Comparison of ENCODE assay signal across 11 cellular contexts in genomic region chr6:160042014-160042773, GRCh38.
DNase-seq lines count a peak whose midpoint lies in the region; ATAC-seq and TF ChIP-seq lines count a peak whose summit lies in the region.
"Had no signal": no experiment of that assay in that cellular context is flagged by ENCODE, and none has a peak within 500 bp of the region (broad histone marks: within the 10 kb centered on the region; RNA-seq: fewer than 3 reads in every experiment).

No MANE protein-coding gene starts in this region.

- H3K9ac ChIP-seq in fibroblast of lung (ENCODE audit: insufficient read depth, low read length): no peak overlapping the region
- H3K9ac ChIP-seq in mesendoderm (ENCODE audit: low read length): no peak overlapping the region

- no CpG with 5 or more reads among the region's 12 CpGs for WGBS in mesendoderm (ENCODE audit: extremely low coverage, insufficient coverage, low lambda C conversion rate)

- intact Hi-C loops in posterior vena cava (cut with DNase I): loop anchor here (10.0 kb wide), 2 partner anchors 67 to 187 kb away; no protein-coding TSS in a partner anchor

- no peak overlapping the region for H3K23ac ChIP-seq in mesendoderm (ENCODE audit: low read length)

- H3K36me3 Mint-ChIP-seq in WTC11: peaks cover 68% of the 10 kb centered on the region

- H4K5ac ChIP-seq in mesendoderm (ENCODE audit: low read length): no peak overlapping the region

- no peak overlapping the region for H3K4me3 Mint-ChIP-seq in WTC11

- no peak overlapping the region for H4K8ac ChIP-seq in mesendoderm (ENCODE audit: low read depth, low read length)

- POLR2A ChIA-PET in WTC11 (lab: Charles Lee): no interaction called here

- H3K56ac ChIP-seq in mesendoderm (ENCODE audit: low read length): no peak overlapping the region

- H3K4me1 Mint-ChIP-seq in WTC11: no peaks in the 10 kb centered on the region

- H3K27me3 Mint-ChIP-seq in WTC11 (ENCODE audit: low read depth): no peaks in the 10 kb centered on the region

- H3K4me3 ChIP-seq in RWPE2 (ENCODE audit: severe bottlenecking) (no peak overlapping the region), fibroblast of lung (replicated peaks in 1 of 4; ENCODE audit: control extremely low read depth in 1 of 4, insufficient read depth in 1 of 4, low read depth in 3 of 4, low read length in 4 of 4) (no peak overlapping the region), mesendoderm (ENCODE audit: low read length) (no peak overlapping the region)

- H2BK15ac ChIP-seq in mesendoderm (replicated peaks; ENCODE audit: low read depth): no peak overlapping the region

- H3K9me3 ChIP-seq in RWPE2 (ENCODE audit: severe bottlenecking) (no peaks in the 10 kb centered on the region), fibroblast of lung (ENCODE audit: control insufficient read depth, insufficient read depth, low read depth, low read length) (no peaks in the 10 kb centered on the region)

- TF ChIP-seq CTCF in RWPE2 (IDR thresholded peaks at IDR 0.05; ENCODE audit: poor library complexity, severe bottlenecking) (no peak), fibroblast of lung (conservative IDR thresholded peaks at IDR 0.05 in 1 of 2, IDR thresholded peaks at IDR 0.05 in 1 of 2; ENCODE audit: low read depth in 1 of 2, low read length in 2 of 2) (no peak), WTC11 (IDR thresholded peaks at IDR 0.05) (no peak)

- H3K4me1 ChIP-seq in RWPE2 (ENCODE audit: insufficient read depth, poor library complexity, severe bottlenecking) (peaks cover 44% of the 10 kb centered on the region), fibroblast of lung (ENCODE audit: control insufficient read depth, extremely low read depth, insufficient read depth, low read length) (peaks cover 10% of the 10 kb centered on the region), mesendoderm (ENCODE audit: control insufficient read depth, low read depth, low read length) (no peaks in the 10 kb centered on the region)

- ATAC-seq in RWPE2 (ENCODE audit: low read depth) (peak; percentile 81), WTC11 (no peak)
- ATAC-seq in stimulated activated naive CD8-positive, alpha-beta T cell treated with anti-CD3 and anti-CD28 coated beads, Interleukin-15, Interleukin-2, amounts not matched to agents 100 U/mL and 50 U/mL, for 24 hours: no peak

- no peak overlapping the region for H3K4ac ChIP-seq in mesendoderm (ENCODE audit: low read depth, low read length)

- no peak overlapping the region for H3K27ac Mint-ChIP-seq in WTC11

- H3K27me3 ChIP-seq in RWPE2 (ENCODE audit: insufficient read depth, poor library complexity, severe bottlenecking) (no peaks in the 10 kb centered on the region), fibroblast of lung (ENCODE audit: control insufficient read depth, insufficient read depth, low read length) (no peaks in the 10 kb centered on the region), mesendoderm (ENCODE audit: insufficient read depth, low read length, poor library complexity) (no peaks in the 10 kb centered on the region)
- H3K27me3 ChIP-seq: neutrophil had no signal

- H3K18ac ChIP-seq in mesendoderm (ENCODE audit: low read length): no peak overlapping the region

- no peak overlapping the region for H2AK5ac ChIP-seq in mesendoderm (ENCODE audit: low read length)

- H3K9me3 Mint-ChIP-seq in WTC11: no peaks in the 10 kb centered on the region

- H2BK120ac ChIP-seq in mesendoderm (ENCODE audit: low read depth, low read length): no peak overlapping the region

- H3K27ac ChIP-seq in RWPE2 (ENCODE audit: poor library complexity, severe bottlenecking) (peak overlapping the region; percentile 89), fibroblast of lung (ENCODE audit: insufficient read depth, low read length) (peak overlapping the region; percentile 36), mesendoderm (ENCODE audit: low read depth, low read length) (no peak overlapping the region)

- H3K79me2 ChIP-seq in fibroblast of lung (ENCODE audit: control insufficient read depth, insufficient read depth, low read length) (peaks cover 4% of the 10 kb centered on the region), mesendoderm (ENCODE audit: control insufficient read depth, insufficient read depth, low read length) (no peaks in the 10 kb centered on the region)

- H4K20me1 ChIP-seq in fibroblast of lung (ENCODE audit: control insufficient read depth, extremely low read depth, insufficient read depth, low read length): no peaks in the 10 kb centered on the region

- H3K4me2 ChIP-seq in fibroblast of lung (ENCODE audit: extremely low read depth, insufficient read depth, low read length): no peak overlapping the region
- H3K4me2 ChIP-seq in mesendoderm (ENCODE audit: low read length): no peak overlapping the region

- no peaks in the 10 kb centered on the region for H3K79me1 ChIP-seq in mesendoderm (ENCODE audit: low read length)

- CTCF ChIA-PET in WTC11 (lab: Charles Lee): no interaction called here

- H3K36me3 ChIP-seq in RWPE2 (ENCODE audit: low read depth) (peaks cover 61% of the 10 kb centered on the region), fibroblast of lung (ENCODE audit: control insufficient read depth, insufficient read depth, low read length) (peaks cover 22% of the 10 kb centered on the region), mesendoderm (ENCODE audit: control insufficient read depth, insufficient read depth, low read length) (peaks cover 12% of the 10 kb centered on the region)

- H2BK5ac ChIP-seq in mesendoderm (ENCODE audit: low read length): no peak overlapping the region

- DNase-seq in EL: peak; percentile 56
- no peak for DNase-seq in RWPE2 (ENCODE audit: low spot score)
- peak; percentile 72 to 83 for DNase-seq in fibroblast of lung (ENCODE audit: low read depth in 2 of 2)
- peak; percentile 52 for DNase-seq in posterior vena cava (ENCODE audit: low spot score)
- DNase-seq in mesendoderm: no peak
- no peak for DNase-seq in WTC11 (ENCODE audit: low spot score)
- no peak for DNase-seq in DMS53 treated with DMSO at 0.1 percent for 48 hours (lab: John Stamatoyannopoulos, UW; ENCODE audit: unreplicated experiment)
- DNase-seq in stimulated activated naive CD8-positive, alpha-beta T cell treated with anti-CD3 and anti-CD28 coated beads, Interleukin-15, Interleukin-2, amounts not matched to agents 100 U/mL and 50 U/mL, for 24 hours: no peak
- DNase-seq: dermis blood vessel endothelial cell, NCI-H748 treated with DMSO at 0.1 percent for 48 hours had no signal

- H2AFZ ChIP-seq in fibroblast of lung (ENCODE audit: low read length): no peak overlapping the region

TF ChIP-seq in WTC11, 78 proteins besides CTCF, POLR2A, EP300 and RAD21 (continues in another document):
- TF ChIP-seq ERG (CRISPR knock-in tag; IDR thresholded peaks at IDR 0.05) (no peak), FOXK1 (CRISPR knock-in tag; IDR thresholded peaks at IDR 0.05) (no peak), ZNF138 (CRISPR knock-in tag; conservative IDR thresholded peaks at IDR 0.05) (no peak), E2F4 (CRISPR knock-in tag; IDR thresholded peaks at IDR 0.05; ENCODE audit: borderline replicate concordance, low read depth) (no peak), TEAD1 (CRISPR knock-in tag; IDR thresholded peaks at IDR 0.05) (no peak), ATF3 (CRISPR knock-in tag; conservative IDR thresholded peaks at IDR 0.05) (no peak), E2F5 (CRISPR knock-in tag; IDR thresholded peaks at IDR 0.05) (no peak), ZNF671 (CRISPR knock-in tag; IDR thresholded peaks at IDR 0.05) (no peak), ATF6 (CRISPR knock-in tag; IDR thresholded peaks at IDR 0.05) (no peak)

Comparison
In these comparisons a context has a peak if more than half of its experiments do, and no peak if none do; other contexts are left out.
1. DNase-seq: peak in EL (single experiment), fibroblast of lung (2 of 2) and posterior vena cava (single experiment); none in RWPE2 (single experiment), mesendoderm (single experiment), WTC11 (single experiment), DMS53 treated with DMSO at 0.1 percent for 48 hours (single experiment) and stimulated activated naive CD8-positive, alpha-beta T cell treated with anti-CD3 and anti-CD28 coated beads, Interleukin-15, Interleukin-2, amounts not matched to agents 100 U/mL and 50 U/mL, for 24 hours (single experiment).